In the genomic region with DNA sequence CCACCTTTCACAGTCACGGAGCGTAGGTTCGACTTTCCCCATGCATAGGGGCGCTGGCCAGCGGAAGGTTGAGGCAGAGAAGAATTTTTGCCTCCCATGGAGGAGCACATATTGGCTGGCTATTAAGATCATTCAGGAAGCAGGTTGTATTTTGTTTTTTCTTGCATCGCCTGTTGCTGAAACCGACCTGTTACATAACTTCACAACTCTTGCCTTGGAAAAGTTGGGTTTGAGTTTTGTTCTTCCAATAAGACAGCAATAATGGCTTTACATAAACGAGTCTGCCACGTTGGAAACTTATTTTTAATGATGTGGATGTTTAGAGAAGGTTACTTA, we compare ENCODE assay signal across 9 cellular contexts. TPM values are rescaled to one million over a fixed set of nuclear protein-coding genes. Genes with fewer than 3 reads are reported as not detected.
A peak's percentile ranks its signal among the peaks of the same experiment; 100 is the strongest.
DNase-seq lines count a peak whose midpoint lies in the region; ATAC-seq and TF ChIP-seq lines count a peak whose summit lies in the region.
"Had no signal": no experiment of that assay in that cellular context is flagged by ENCODE, and none has a peak within 500 bp of the region (broad histone marks: within the 10 kb centered on the region; RNA-seq: fewer than 3 reads in every experiment).

No MANE protein-coding gene starts in this region.

- H3K27me3 Mint-ChIP-seq in CD4-positive, alpha-beta T cell = no peaks in the 10 kb centered on the region
- H3K27me3 Mint-ChIP-seq in nephron (ENCODE audit: low read depth) = no peaks in the 10 kb centered on the region

- no peaks in the 10 kb centered on the region for H3K9me2 ChIP-seq in Karpas-422 (replicated peaks; ENCODE audit: insufficient read depth, low read length)

- peak overlapping the region; percentile 88 for H3K27ac Mint-ChIP-seq in CD4-positive, alpha-beta T cell
- H3K27ac Mint-ChIP-seq in nephron = peak overlapping the region; percentile 18 to 91 (median 86)

- no peak overlapping the region for H2AFZ ChIP-seq in Karpas-422 (ENCODE audit: low read length)

- H3K4me3 Mint-ChIP-seq in CD4-positive, alpha-beta T cell = peak overlapping the region; percentile 89
- peak overlapping the region; percentile 98 to 99 (median 99) for H3K4me3 Mint-ChIP-seq in nephron

- no peaks in the 10 kb centered on the region for H3K9me3 ChIP-seq in CD4-positive, alpha-beta T cell (ENCODE audit: control insufficient read depth, low read length)
- no peaks in the 10 kb centered on the region for H3K9me3 ChIP-seq in Karpas-422 (ENCODE audit: low read length)
- H3K9me3 ChIP-seq in colonic mucosa = no peaks in the 10 kb centered on the region

- no peak for TF ChIP-seq CTCF in CD4-positive, alpha-beta T cell (IDR thresholded peaks at IDR 0.05)
- TF ChIP-seq CTCF in colonic mucosa (IDR thresholded peaks at IDR 0.05) (no peak), nephron (IDR thresholded peaks at IDR 0.05; ENCODE audit: unreplicated experiment in 3 of 3) (no peak)

- H3K36me3 ChIP-seq in Karpas-422 (ENCODE audit: insufficient read depth, low read length) = peaks cover 30% of the 10 kb centered on the region
- no peaks in the 10 kb centered on the region for H3K36me3 ChIP-seq in colonic mucosa

- no peak for DNase-seq in CD4-positive, alpha-beta T cell
- DNase-seq in Karpas-422 = no peak
- no peak for DNase-seq in colonic mucosa
- DNase-seq in hypothalamus (lab: John Stamatoyannopoulos, UW) = no peak
- DNase-seq in OCI-M2 (lab: John Stamatoyannopoulos, UW; ENCODE audit: unreplicated experiment) = no peak
- DNase-seq in NCI-H510A treated with DMSO at 0.1 percent for 48 hours (lab: John Stamatoyannopoulos, UW) = no peak
- no peak for DNase-seq in C1 segment of cervical spinal cord (lab: John Stamatoyannopoulos, UW)

- CTCF ChIA-PET in CD4-positive, alpha-beta T cell (lab: Charles Lee) = interaction anchor here (1.0 kb wide), 1 partner anchor 8 kb away, joined by 3 read pairs; no protein-coding TSS in a partner anchor

- H3K9ac ChIP-seq in Karpas-422 (ENCODE audit: low read length) = peak overlapping the region; percentile 100
- H3K9ac ChIP-seq in colonic mucosa (ENCODE audit: low read depth in 2 of 2, low read length in 2 of 2) = peak overlapping the region; percentile 99

- H3K4me3 ChIP-seq in Karpas-422 (ENCODE audit: low read length) (peak overlapping the region; percentile 99), colonic mucosa (peak overlapping the region; percentile 90)

- H3K4me1 Mint-ChIP-seq in CD4-positive, alpha-beta T cell (ENCODE audit: low read depth) = peaks cover 50% of the 10 kb centered on the region
- peaks cover 36% of the 10 kb centered on the region for H3K4me1 Mint-ChIP-seq in nephron

- ATAC-seq in CD4-positive, alpha-beta T cell (ENCODE audit: poor library complexity) = no peak

- H3K27ac ChIP-seq in CD4-positive, alpha-beta T cell (ENCODE audit: low read depth, low read length) = no peak overlapping the region
- H3K27ac ChIP-seq in Karpas-422 (ENCODE audit: low read length) = peak overlapping the region; percentile 71; the same call in 1 of the 2 replicates
- H3K27ac ChIP-seq in colonic mucosa = peak overlapping the region; percentile 69

- POLR2A ChIA-PET in CD4-positive, alpha-beta T cell (lab: Charles Lee) = interaction anchor here (1.0 to 2.2 kb wide), 8 partner anchors 8 to 553 kb away, joined by 3 to 22 read pairs (median 8); partner anchors contain the start of genes ELL, FKBP8 and REX1BD

- H3K4me2 ChIP-seq in Karpas-422 (ENCODE audit: low read depth, low read length, poor library complexity, severe bottlenecking) = peak overlapping the region; percentile 96

- H3K9me3 Mint-ChIP-seq in CD4-positive, alpha-beta T cell = no peaks in the 10 kb centered on the region
- no peaks in the 10 kb centered on the region for H3K9me3 Mint-ChIP-seq in nephron

- H3K4me1 ChIP-seq in Karpas-422 (ENCODE audit: low read length) (peaks cover 17% of the 10 kb centered on the region), colonic mucosa (peaks cover 3% of the 10 kb centered on the region)

- H3K79me2 ChIP-seq in Karpas-422 (ENCODE audit: low read length) = peaks cover 62% of the 10 kb centered on the region

- no peaks in the 10 kb centered on the region for H3K27me3 ChIP-seq in CD4-positive, alpha-beta T cell (ENCODE audit: control insufficient read depth, insufficient read depth, low read length)
- H3K27me3 ChIP-seq in Karpas-422 (ENCODE audit: low read length) (no peaks in the 10 kb centered on the region), colonic mucosa (no peaks in the 10 kb centered on the region)

- H3K36me3 Mint-ChIP-seq in CD4-positive, alpha-beta T cell (ENCODE audit: low read depth) = peaks cover 48% of the 10 kb centered on the region
- H3K36me3 Mint-ChIP-seq in nephron (ENCODE audit: low read depth) = peaks cover 32% of the 10 kb centered on the region

- H4K20me1 ChIP-seq in Karpas-422 (ENCODE audit: insufficient read depth, low read depth, low read length) = peaks cover 58% of the 10 kb centered on the region

- intact Hi-C loops in CD4-positive, alpha-beta T cell (cut with DNase I, micrococcal nuclease) = loop anchor here in 1 of 2 experiments (1.0 to 5.0 kb wide), 7 partner anchors 84 to 631 kb away; partner anchors contain the start of genes COPE, CRTC1, DDX49 and ELL
- intact Hi-C loops in colonic mucosa (cut with DNase I) = no loop called here

RNA-seq across cellular contexts. Expression of gene UPF1, which starts 1.4 kb away (rescaled TPM):
- 100 to 1,000 TPM; 146 to 150 TPM for total RNA-seq in CD4-positive, alpha-beta T cell
- 30.6 and 85.5 TPM in 2 replicates for total RNA-seq in Karpas-422 (2014; rRNA removed; shearing (Covaris generic); ENCODE audit: low replicate concordance)
- 100 to 1,000 TPM in 1 of 2 donors, 10 to 100 TPM in 1; 77.5 to 113 TPM for total RNA-seq in colonic mucosa

RNA-seq across cellular contexts. Expression of gene COMP, which starts 42.0 kb away (rescaled TPM):
- total RNA-seq in CD4-positive, alpha-beta T cell = not detected
- total RNA-seq in Karpas-422 (2014; rRNA removed; shearing (Covaris generic); ENCODE audit: low replicate concordance) = not detected in 2 replicates
- under 1 TPM in 1 of 2 donors, not detected in 1; 0.13 TPM for total RNA-seq in colonic mucosa
- total RNA-seq: HT1080 had no signal
